8 cellular contexts compared by ENCODE assay signal in the genomic region with DNA sequence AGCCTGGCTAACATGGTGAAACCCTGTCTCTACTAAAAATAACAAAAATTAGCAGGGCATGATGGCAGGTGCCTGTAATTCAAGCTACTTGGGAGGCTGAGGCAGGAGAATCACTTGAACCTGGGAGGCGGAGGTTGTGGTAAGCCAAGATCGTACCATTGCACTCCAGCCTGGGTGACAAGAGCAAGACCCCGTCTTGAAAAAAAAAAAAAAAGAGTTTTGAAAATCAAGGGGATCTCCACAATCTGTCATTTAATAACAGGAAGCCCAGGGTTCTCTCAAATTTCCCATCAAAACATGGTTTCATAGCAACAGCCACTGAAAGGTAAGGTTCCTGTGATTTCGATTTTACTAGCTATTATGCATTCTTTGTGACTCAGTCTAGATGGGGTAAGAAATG. TPM values are rescaled to one million over a fixed set of nuclear protein-coding genes. Genes with fewer than 3 reads are reported as not detected.
DNase-seq lines count a peak whose midpoint lies in the region; ATAC-seq, FAIRE-seq and TF ChIP-seq lines count a peak whose summit lies in the region.
"Not testable (repeated sequence)": the region's sequence is repeated elsewhere in the genome, so short reads cannot be mapped to it uniquely, and the experiment has no call there.

No MANE protein-coding gene starts in this region.

- ATAC-seq in GM19043 (IDR thresholded peaks at IDR 0.05; ENCODE audit: low read depth, unreplicated experiment) (peak; percentile 64), HG02571 (IDR thresholded peaks at IDR 0.05; ENCODE audit: unreplicated experiment) (peak; percentile 69), HG03159 (IDR thresholded peaks at IDR 0.05; ENCODE audit: unreplicated experiment) (peak; percentile 79)
- ATAC-seq in activated CD8-positive, alpha-beta T cell treated with anti-CD3 and anti-CD28 coated beads for 36 hours = peak; percentile 86
- ATAC-seq in activated naive CD8-positive, alpha-beta T cell treated with anti-CD3 and anti-CD28 coated beads, Interleukin-2, amount 50 U/mL, for 24 hours = peak; percentile 86

- intact Hi-C loops in activated CD8-positive, alpha-beta T cell treated with anti-CD3 and anti-CD28 coated beads for 36 hours (cut with micrococcal nuclease) = not testable (repeated sequence)

- not testable (repeated sequence) for H3K9me3 Mint-ChIP-seq in activated CD8-positive, alpha-beta T cell treated with anti-CD3 and anti-CD28 coated beads for 36 hours; activated naive CD8-positive, alpha-beta T cell treated with anti-CD3 and anti-CD28 coated beads, Interleukin-2, amount 50 U/mL, for 24 hours

- H3K27me3 Mint-ChIP-seq in activated CD8-positive, alpha-beta T cell treated with anti-CD3 and anti-CD28 coated beads for 36 hours; activated naive CD8-positive, alpha-beta T cell treated with anti-CD3 and anti-CD28 coated beads, Interleukin-2, amount 50 U/mL, for 24 hours: not testable (repeated sequence)

- peak overlapping the region; percentile 94 for H3K27ac Mint-ChIP-seq in activated CD8-positive, alpha-beta T cell treated with anti-CD3 and anti-CD28 coated beads for 36 hours
- H3K27ac Mint-ChIP-seq in activated naive CD8-positive, alpha-beta T cell treated with anti-CD3 and anti-CD28 coated beads, Interleukin-2, amount 50 U/mL, for 24 hours = peak overlapping the region; percentile 92

- peaks cover 14% of the 10 kb centered on the region for H3K36me3 Mint-ChIP-seq in activated CD8-positive, alpha-beta T cell treated with anti-CD3 and anti-CD28 coated beads for 36 hours (ENCODE audit: low read depth)
- peaks cover 11% of the 10 kb centered on the region for H3K36me3 Mint-ChIP-seq in activated naive CD8-positive, alpha-beta T cell treated with anti-CD3 and anti-CD28 coated beads, Interleukin-2, amount 50 U/mL, for 24 hours (ENCODE audit: low read depth)

- FAIRE-seq in RCC 7860 (lab: Jason Lieb, UNC) = not testable (repeated sequence)

- CTCF ChIA-PET in activated CD8-positive, alpha-beta T cell treated with anti-CD3 and anti-CD28 coated beads for 36 hours (lab: Charles Lee) = interaction anchor here (1.0 to 2.8 kb wide), 7 partner anchors 9 to 34 kb away, joined by 3 to 18 read pairs (median 8); no protein-coding TSS in a partner anchor

- DNase-seq in ELR (ENCODE audit: low read depth) (peak; percentile 42), RCC 7860 (ENCODE audit: low spot score) (peak; percentile 11)
- DNase-seq in activated CD8-positive, alpha-beta T cell treated with anti-CD3 and anti-CD28 coated beads for 36 hours = peak; percentile 79
- DNase-seq in activated naive CD8-positive, alpha-beta T cell treated with anti-CD3 and anti-CD28 coated beads, Interleukin-2, amount 50 U/mL, for 24 hours = peak; percentile 42
- peak; percentile 59 for DNase-seq in stimulated activated CD4-positive, alpha-beta T cell treated with anti-CD3 and anti-CD28 coated beads, Interleukin-1b, Interleukin-23, amount 100 ng/mL, for 48 hours

- H3K4me3 Mint-ChIP-seq in activated CD8-positive, alpha-beta T cell treated with anti-CD3 and anti-CD28 coated beads for 36 hours = peak overlapping the region; percentile 57
- peak overlapping the region; percentile 70 for H3K4me3 Mint-ChIP-seq in activated naive CD8-positive, alpha-beta T cell treated with anti-CD3 and anti-CD28 coated beads, Interleukin-2, amount 50 U/mL, for 24 hours

- peaks cover 76% of the 10 kb centered on the region for H3K4me1 Mint-ChIP-seq in activated CD8-positive, alpha-beta T cell treated with anti-CD3 and anti-CD28 coated beads for 36 hours (ENCODE audit: low read depth)
- H3K4me1 Mint-ChIP-seq in activated naive CD8-positive, alpha-beta T cell treated with anti-CD3 and anti-CD28 coated beads, Interleukin-2, amount 50 U/mL, for 24 hours = peaks cover 77% of the 10 kb centered on the region

- POLR2A ChIA-PET in activated CD8-positive, alpha-beta T cell treated with anti-CD3 and anti-CD28 coated beads for 36 hours (lab: Charles Lee) = interaction anchor here (1.1 to 3.1 kb wide), 4 partner anchors 10 to 15 kb away, joined by 3 to 21 read pairs (median 8); partner anchors contain the start of gene ZC3H12D

- TF ChIP-seq CTCF in activated CD8-positive, alpha-beta T cell treated with anti-CD3 and anti-CD28 coated beads for 36 hours (IDR thresholded peaks at IDR 0.05) = not testable (repeated sequence)

RNA-seq across cellular contexts. Expression of gene ZC3H12D, which starts 10.0 kb away (rescaled TPM):
- 10 to 100 TPM; 37.7 to 39.0 TPM for total RNA-seq in activated CD8-positive, alpha-beta T cell treated with anti-CD3 and anti-CD28 coated beads for 36 hours

RNA-seq across cellular contexts. Expression of gene PPIL4, which starts 51.0 kb away (rescaled TPM):
- 10 to 100 TPM; 20.8 to 21.9 TPM for total RNA-seq in activated CD8-positive, alpha-beta T cell treated with anti-CD3 and anti-CD28 coated beads for 36 hours

Comparison
In these comparisons a context has a peak if more than half of its experiments do, and no peak if none do; other contexts are left out.
1. Peak in every context shown above with its lines: DNase-seq and ATAC-seq.
2. DNase-seq: peak in every context shown above with its lines; median percentile 79 in activated CD8-positive, alpha-beta T cell treated with anti-CD3 and anti-CD28 coated beads for 36 hours; 59 in stimulated activated CD4-positive, alpha-beta T cell treated with anti-CD3 and anti-CD28 coated beads, Interleukin-1b, Interleukin-23, amount 100 ng/mL, for 48 hours; 42 in ELR; 42 in activated naive CD8-positive, alpha-beta T cell treated with anti-CD3 and anti-CD28 coated beads, Interleukin-2, amount 50 U/mL, for 24 hours; 11 in RCC 7860.